ENCODE assay signal across 14 cellular contexts in genomic region chr12:42084522-42084921, GRCh38.
DNase-seq lines count a peak whose midpoint lies in the region; TF ChIP-seq lines count a peak whose summit lies in the region.
"Had no signal": no experiment of that assay in that cellular context is flagged by ENCODE, and none has a peak within 500 bp of the region (broad histone marks: within the 10 kb centered on the region; RNA-seq: fewer than 3 reads in every experiment).

No MANE protein-coding gene starts in this region.

- no peaks in the 10 kb centered on the region for H3K27me3 Mint-ChIP-seq in activated CD4-positive, alpha-beta memory T cell treated with anti-CD3 and anti-CD28 coated beads for 36 hours
- H3K27me3 Mint-ChIP-seq: CD4-positive, alpha-beta memory T cell had no signal

- H3K27me3 ChIP-seq in GM23248 (replicated peaks; ENCODE audit: insufficient read depth) (no peaks in the 10 kb centered on the region), adipocyte (replicated peaks; ENCODE audit: control insufficient read depth, insufficient read depth, low read length) (no peaks in the 10 kb centered on the region), smooth muscle cell (ENCODE audit: low read depth) (no peaks in the 10 kb centered on the region), Peyer's patch (no peaks in the 10 kb centered on the region)
- H3K27me3 ChIP-seq: BE2C had no signal

- no peak for TF ChIP-seq POLR2A in Peyer's patch (IDR thresholded peaks at IDR 0.05)

- H3K9ac ChIP-seq in GM23248 (no peak overlapping the region), adipocyte (ENCODE audit: low read length) (no peak overlapping the region), smooth muscle cell (ENCODE audit: low read depth) (no peak overlapping the region)

- no peak overlapping the region for H3K4me3 Mint-ChIP-seq in activated CD4-positive, alpha-beta memory T cell treated with anti-CD3 and anti-CD28 coated beads for 36 hours
- H3K4me3 Mint-ChIP-seq: CD4-positive, alpha-beta memory T cell; H9 had no signal

- no peaks in the 10 kb centered on the region for H3K9me2 ChIP-seq in GM23248 (ENCODE audit: insufficient read depth)

- DNase-seq in GM23248 (peak; percentile 20), adipocyte (ENCODE audit: low read depth) (peak; percentile 8), hepatic stellate cell (ENCODE audit: low spot score) (peak; percentile 2), smooth muscle cell (lab: John Stamatoyannopoulos, UW; ENCODE audit: unreplicated experiment) (no peak), NCI-H446 (lab: John Stamatoyannopoulos, UW) (no peak), Peyer's patch (no peak)
- no peak for DNase-seq in activated CD4-positive, alpha-beta memory T cell treated with anti-CD3 and anti-CD28 coated beads for 36 hours
- DNase-seq: BE2C; CD4-positive, alpha-beta memory T cell; DMS79; EL; GDM1; H9 had no signal

- H2AFZ ChIP-seq in GM23248 (no peak overlapping the region), smooth muscle cell (ENCODE audit: low read depth) (no peak overlapping the region)

- 0 out of 2 replicates have a peak, but pooled peaks cover 6% of the 10 kb centered on the region for H3K4me1 ChIP-seq in GM23248 (ENCODE audit: insufficient read depth)
- peaks cover 2% of the 10 kb centered on the region for H3K4me1 ChIP-seq in adipocyte (ENCODE audit: control insufficient read depth, insufficient read depth, low read length)
- no peaks in the 10 kb centered on the region for H3K4me1 ChIP-seq in smooth muscle cell (ENCODE audit: low read depth)
- no peaks in the 10 kb centered on the region for H3K4me1 ChIP-seq in Peyer's patch
- H3K4me1 ChIP-seq: BE2C had no signal

- POLR2A ChIA-PET in activated CD4-positive, alpha-beta memory T cell treated with anti-CD3 and anti-CD28 coated beads for 36 hours (lab: Charles Lee), result no interaction called here

- TF ChIP-seq CTCF in smooth muscle cell (IDR thresholded peaks at IDR 0.05; ENCODE audit: borderline replicate concordance, insufficient read depth, poor library complexity, severe bottlenecking), result no peak
- no peak for TF ChIP-seq CTCF in Peyer's patch (IDR thresholded peaks at IDR 0.05)

- H3K36me3 ChIP-seq in GM23248 (ENCODE audit: low read depth) (no peaks in the 10 kb centered on the region; the same call in 1 of the 2 replicates), adipocyte (ENCODE audit: control insufficient read depth, insufficient read depth, low read length, severe bottlenecking) (peaks cover 4% of the 10 kb centered on the region), smooth muscle cell (ENCODE audit: low read depth) (no peaks in the 10 kb centered on the region), Peyer's patch (no peaks in the 10 kb centered on the region)
- H3K36me3 ChIP-seq: BE2C had no signal

- H3K9me3 ChIP-seq in GM23248 (ENCODE audit: low read depth) (no peaks in the 10 kb centered on the region), adipocyte (ENCODE audit: control insufficient read depth, low read length) (no peaks in the 10 kb centered on the region), smooth muscle cell (replicated peaks; ENCODE audit: low read depth) (no peaks in the 10 kb centered on the region), Peyer's patch (no peaks in the 10 kb centered on the region)
- H3K9me3 ChIP-seq: BE2C had no signal

- H3F3A ChIP-seq in GM23248 (ENCODE audit: insufficient read depth) (no peaks in the 10 kb centered on the region), smooth muscle cell (ENCODE audit: low read depth) (no peaks in the 10 kb centered on the region)

- intact Hi-C loops in activated CD4-positive, alpha-beta memory T cell treated with anti-CD3 and anti-CD28 coated beads for 36 hours (cut with micrococcal nuclease), result no loop called here

- peaks cover 24% of the 10 kb centered on the region for H3K36me3 Mint-ChIP-seq in activated CD4-positive, alpha-beta memory T cell treated with anti-CD3 and anti-CD28 coated beads for 36 hours

- peaks cover 2% of the 10 kb centered on the region for H3K4me1 Mint-ChIP-seq in activated CD4-positive, alpha-beta memory T cell treated with anti-CD3 and anti-CD28 coated beads for 36 hours (ENCODE audit: low read depth)

- H3K4me2 ChIP-seq in GM23248 (ENCODE audit: unreplicated experiment) (no peak overlapping the region), smooth muscle cell (no peak overlapping the region)

- H4K20me1 ChIP-seq in GM23248 (ENCODE audit: insufficient read depth), result no peaks in the 10 kb centered on the region
- H4K20me1 ChIP-seq in smooth muscle cell (ENCODE audit: low read depth), result no peaks in the 10 kb centered on the region

- H3K9me3 Mint-ChIP-seq in activated CD4-positive, alpha-beta memory T cell treated with anti-CD3 and anti-CD28 coated beads for 36 hours, result no peaks in the 10 kb centered on the region
- H3K9me3 Mint-ChIP-seq: CD4-positive, alpha-beta memory T cell had no signal

- H3K79me2 ChIP-seq in GM23248 (ENCODE audit: insufficient read depth), result no peaks in the 10 kb centered on the region
- H3K79me2 ChIP-seq in smooth muscle cell (ENCODE audit: low read depth), result no peaks in the 10 kb centered on the region

- no peak overlapping the region for H3K27ac Mint-ChIP-seq in activated CD4-positive, alpha-beta memory T cell treated with anti-CD3 and anti-CD28 coated beads for 36 hours
- H3K27ac Mint-ChIP-seq: CD4-positive, alpha-beta memory T cell; H9 had no signal

- CTCF ChIA-PET in activated CD4-positive, alpha-beta memory T cell treated with anti-CD3 and anti-CD28 coated beads for 36 hours (lab: Charles Lee), result no interaction called here

- in situ Hi-C loops in GM23248 (cut with MboI), result no loop called here

- H3K4me3 ChIP-seq in GM23248, result no peak overlapping the region
- H3K4me3 ChIP-seq in adipocyte (ENCODE audit: low read length), result no peak overlapping the region
- no peak overlapping the region for H3K4me3 ChIP-seq in smooth muscle cell
- H3K4me3 ChIP-seq in Peyer's patch, result no peak overlapping the region

- H3K27ac ChIP-seq in GM23248, result no peak overlapping the region
- H3K27ac ChIP-seq in smooth muscle cell (ENCODE audit: low read depth), result peak overlapping the region; percentile 6
- H3K27ac ChIP-seq in Peyer's patch, result no peak overlapping the region
- H3K27ac ChIP-seq: C4-2B had no signal

Comparison
In these comparisons a context has a peak if more than half of its experiments do, and no peak if none do; other contexts are left out.
1. DNase-seq: peak in GM23248 (single experiment), adipocyte (single experiment) and hepatic stellate cell (single experiment); none in smooth muscle cell (single experiment), NCI-H446 (0 of 2), Peyer's patch (0 of 3) and activated CD4-positive, alpha-beta memory T cell treated with anti-CD3 and anti-CD28 coated beads for 36 hours (single experiment).